Comparison of ENCODE assay signal across 1 cellular context in genomic region chr14:41662780-41663477, GRCh38.
TF ChIP-seq lines count a peak whose summit lies in the region.

No MANE protein-coding gene starts in this region.

TF ChIP-seq in HepG2, 621 proteins besides CTCF, POLR2A, EP300 and RAD21 (continues in another document):
- TF ChIP-seq ZNF598 (CRISPR knock-in tag; IDR thresholded peaks at IDR 0.05; ENCODE audit: borderline replicate concordance) (no peak), ZMYM4 (CRISPR knock-in tag; IDR thresholded peaks at IDR 0.05) (peak; percentile 78), ATF3 (CRISPR knock-in tag; IDR thresholded peaks at IDR 0.05) (no peak), ZEB1 (IDR thresholded peaks at IDR 0.05; ENCODE audit: insufficient replicate concordance, low read depth) (peak; percentile 75), MEIS1 (CRISPR knock-in tag; IDR thresholded peaks at IDR 0.05; ENCODE audit: borderline replicate concordance) (no peak), NR2F1 (CRISPR knock-in tag; IDR thresholded peaks at IDR 0.05) (peak in 1 of 2 experiments; percentile 57; a peak in 3 of 4 replicates), ZNF292 (CRISPR knock-in tag; IDR thresholded peaks at IDR 0.05; ENCODE audit: borderline replicate concordance, low read depth) (peak; percentile 68; the same call in 1 of the 2 replicates), ESRRA (CRISPR knock-in tag; IDR thresholded peaks at IDR 0.05; ENCODE audit: low read depth) (0 out of 2 replicates have a peak, but pooled peaks have one; percentile 53), ARID5B (CRISPR knock-in tag; IDR thresholded peaks at IDR 0.05) (peak; percentile 79), ZNF331 (CRISPR knock-in tag; IDR thresholded peaks at IDR 0.05) (peak; percentile 85; the same call in 1 of the 2 replicates), CBX5 (CRISPR knock-in tag; IDR thresholded peaks at IDR 0.05; ENCODE audit: borderline replicate concordance) (no peak), HHEX (CRISPR knock-in tag; IDR thresholded peaks at IDR 0.05) (peak; percentile 60; the same call in 1 of the 2 replicates), PHF5A (CRISPR knock-in tag; IDR thresholded peaks at IDR 0.05; ENCODE audit: low read depth, unreplicated experiment) (peak; percentile 35), ZNF503 (CRISPR knock-in tag; IDR thresholded peaks at IDR 0.05) (peak; percentile 12; the same call in 1 of the 2 replicates), GABPA (IDR thresholded peaks at IDR 0.05; ENCODE audit: low read depth, low read length) (no peak), GABPA (CRISPR knock-in tag; IDR thresholded peaks at IDR 0.05; ENCODE audit: low read depth) (0 out of 2 replicates have a peak, but pooled peaks have one; percentile 29), BCL6 (CRISPR knock-in tag; IDR thresholded peaks at IDR 0.05) (peak; percentile 91), SOX13 (IDR thresholded peaks at IDR 0.05) (no peak), SOX13 (CRISPR knock-in tag; conservative IDR thresholded peaks at IDR 0.05 in 1 of 2, IDR thresholded peaks at IDR 0.05 in 1 of 2) (peak in 1 of 2 experiments; percentile 77; a peak in 2 of 4 replicates), NBN (conservative IDR thresholded peaks at IDR 0.05) (no peak), ZKSCAN5 (CRISPR knock-in tag; IDR thresholded peaks at IDR 0.05) (peak; percentile 47; the same call in 1 of the 2 replicates), ZNF24 (IDR thresholded peaks at IDR 0.05) (no peak), CSRNP2 (CRISPR knock-in tag; conservative IDR thresholded peaks at IDR 0.05; ENCODE audit: low read depth) (no peak), GFI1 (CRISPR knock-in tag; IDR thresholded peaks at IDR 0.05; ENCODE audit: borderline replicate concordance) (peak; percentile 21; the same call in 1 of the 2 replicates), HDAC1 (CRISPR knock-in tag; IDR thresholded peaks at IDR 0.05) (peak; percentile 24; the same call in 1 of the 2 replicates), KDM6A (CRISPR knock-in tag; IDR thresholded peaks at IDR 0.05; ENCODE audit: low read depth) (peak; percentile 61; the same call in 1 of the 2 replicates), RORA (CRISPR knock-in tag; IDR thresholded peaks at IDR 0.05) (0 out of 2 replicates have a peak, but pooled peaks have one; percentile 65), SALL1 (CRISPR knock-in tag; IDR thresholded peaks at IDR 0.05) (peak; percentile 38; the same call in 1 of the 2 replicates), NONO (IDR thresholded peaks at IDR 0.05) (no peak), NONO (CRISPR knock-in tag; conservative IDR thresholded peaks at IDR 0.05) (peak; percentile 35; the same call in 1 of the 2 replicates), TMF1 (CRISPR knock-in tag; IDR thresholded peaks at IDR 0.05; ENCODE audit: low read depth) (no peak), SMC3 (IDR thresholded peaks at IDR 0.05; ENCODE audit: low read length) (peak; percentile 7; the same call in 1 of the 2 replicates), PAXIP1 (CRISPR knock-in tag; conservative IDR thresholded peaks at IDR 0.05) (peak; percentile 94), KDM3A (CRISPR knock-in tag; IDR thresholded peaks at IDR 0.05; ENCODE audit: low read depth) (0 out of 2 replicates have a peak, but pooled peaks have one; percentile 31), HNF4A (CRISPR knock-in tag; IDR thresholded peaks at IDR 0.05) (peak; percentile 92), MAFK (conservative IDR thresholded peaks at IDR 0.05 in 1 of 2, IDR thresholded peaks at IDR 0.05 in 1 of 2; ENCODE audit: low read length in 2 of 2) (peak in 1 of 2 experiments; percentile 9; a peak in 1 of 4 replicates), TCF7 (IDR thresholded peaks at IDR 0.05; ENCODE audit: low read depth) (peak; percentile 86), LCORL (IDR thresholded peaks at IDR 0.05) (0 out of 2 replicates have a peak, but pooled peaks have one; percentile 13), LCORL (CRISPR knock-in tag; IDR thresholded peaks at IDR 0.05) (peak; percentile 74), FOXK1 (CRISPR knock-in tag; IDR thresholded peaks at IDR 0.05; ENCODE audit: borderline replicate concordance, low read depth) (peak; percentile 68; the same call in 1 of the 2 replicates), NFIC (IDR thresholded peaks at IDR 0.05; ENCODE audit: low read length) (peak; percentile 67; the same call in 1 of the 2 replicates), ZNF3 (CRISPR knock-in tag; IDR thresholded peaks at IDR 0.05) (peak; percentile 83; the same call in 1 of the 2 replicates), ELF3 (CRISPR knock-in tag; IDR thresholded peaks at IDR 0.05) (peak; percentile 85), NAIF1 (CRISPR knock-in tag; IDR thresholded peaks at IDR 0.05; ENCODE audit: borderline replicate concordance) (no peak), SOX5 (CRISPR knock-in tag; IDR thresholded peaks at IDR 0.05; ENCODE audit: borderline replicate concordance) (peak; percentile 68; the same call in 1 of the 2 replicates), RXRB (CRISPR knock-in tag; IDR thresholded peaks at IDR 0.05; ENCODE audit: borderline replicate concordance) (peak; percentile 69; the same call in 1 of the 2 replicates), PBX2 (CRISPR knock-in tag; IDR thresholded peaks at IDR 0.05) (peak; percentile 31; the same call in 1 of the 2 replicates), SAP130 (CRISPR knock-in tag; IDR thresholded peaks at IDR 0.05; ENCODE audit: low read depth) (peak; percentile 38), POGZ (CRISPR knock-in tag; IDR thresholded peaks at IDR 0.05) (peak; percentile 67)
- TF ChIP-seq, protein P1, sequence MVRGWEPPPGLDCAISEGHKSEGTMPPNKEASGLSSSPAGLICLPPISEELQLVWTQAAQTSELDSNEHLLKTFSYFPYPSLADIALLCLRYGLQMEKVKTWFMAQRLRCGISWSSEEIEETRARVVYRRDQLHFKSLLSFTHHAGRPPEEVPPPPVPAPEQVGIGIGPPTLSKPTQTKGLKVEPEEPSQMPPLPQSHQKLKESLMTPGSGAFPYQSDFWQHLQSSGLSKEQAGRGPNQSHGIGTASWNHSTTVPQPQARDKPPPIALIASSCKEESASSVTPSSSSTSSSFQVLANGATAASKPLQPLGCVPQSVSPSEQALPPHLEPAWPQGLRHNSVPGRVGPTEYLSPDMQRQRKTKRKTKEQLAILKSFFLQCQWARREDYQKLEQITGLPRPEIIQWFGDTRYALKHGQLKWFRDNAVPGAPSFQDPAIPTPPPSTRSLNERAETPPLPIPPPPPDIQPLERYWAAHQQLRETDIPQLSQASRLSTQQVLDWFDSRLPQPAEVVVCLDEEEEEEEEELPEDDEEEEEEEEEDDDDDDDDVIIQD (CRISPR knock-in tag; IDR thresholded peaks at IDR 0.05; ENCODE audit: low read depth), result peak; percentile 71; the same call in 1 of the 2 replicates
- TF ChIP-seq, protein P2, sequence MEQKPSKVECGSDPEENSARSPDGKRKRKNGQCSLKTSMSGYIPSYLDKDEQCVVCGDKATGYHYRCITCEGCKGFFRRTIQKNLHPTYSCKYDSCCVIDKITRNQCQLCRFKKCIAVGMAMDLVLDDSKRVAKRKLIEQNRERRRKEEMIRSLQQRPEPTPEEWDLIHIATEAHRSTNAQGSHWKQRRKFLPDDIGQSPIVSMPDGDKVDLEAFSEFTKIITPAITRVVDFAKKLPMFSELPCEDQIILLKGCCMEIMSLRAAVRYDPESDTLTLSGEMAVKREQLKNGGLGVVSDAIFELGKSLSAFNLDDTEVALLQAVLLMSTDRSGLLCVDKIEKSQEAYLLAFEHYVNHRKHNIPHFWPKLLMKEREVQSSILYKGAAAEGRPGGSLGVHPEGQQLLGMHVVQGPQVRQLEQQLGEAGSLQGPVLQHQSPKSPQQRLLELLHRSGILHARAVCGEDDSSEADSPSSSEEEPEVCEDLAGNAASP (CRISPR knock-in tag; IDR thresholded peaks at IDR 0.05; ENCODE audit: borderline replicate concordance), result peak; percentile 51; the same call in 1 of the 2 replicates
